27 cellular contexts compared by ENCODE assay signal in the genomic region with DNA sequence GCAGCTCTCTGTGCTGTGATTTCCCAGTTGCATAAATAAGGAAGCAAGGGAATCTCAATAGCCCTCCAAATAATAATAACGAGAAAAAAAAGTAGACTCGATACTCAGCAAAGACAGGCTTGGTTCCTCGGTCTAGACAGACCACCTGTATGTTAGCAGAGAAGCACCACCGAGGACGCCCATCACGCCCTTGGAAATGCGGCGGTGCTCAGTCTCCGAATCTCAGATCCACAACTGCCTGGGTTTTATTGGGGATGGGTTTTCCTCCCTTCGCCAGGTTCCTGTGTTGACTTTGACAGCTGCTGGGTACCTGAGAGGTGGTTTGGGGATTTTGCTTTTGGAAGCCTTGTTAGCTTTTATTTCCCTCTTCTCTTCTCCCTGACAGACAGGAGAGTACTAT. TPM values are rescaled to one million over a fixed set of nuclear protein-coding genes. Genes with fewer than 3 reads are reported as not detected.
DNase-seq lines count a peak whose midpoint lies in the region; ATAC-seq and TF ChIP-seq lines count a peak whose summit lies in the region.
"Had no signal": no experiment of that assay in that cellular context is flagged by ENCODE, and none has a peak within 500 bp of the region (broad histone marks: within the 10 kb centered on the region; RNA-seq: fewer than 3 reads in every experiment).

No MANE protein-coding gene starts in this region.

- ATAC-seq in gastroesophageal sphincter: no peak
- no peak for ATAC-seq in thoracic aorta (ENCODE audit: insufficient number of reproducible peaks, low FRiP score, low read depth)
- no peak for ATAC-seq in HG02840 (IDR thresholded peaks at IDR 0.05; ENCODE audit: low FRiP score, unreplicated experiment)
- ATAC-seq: naive thymus-derived CD8-positive, alpha-beta T cell had no signal

- WGBS in gastroesophageal sphincter (ENCODE audit: low coverage in 1 of 2), 2 donors: 72 to 90% methylated on average over 7 to 10 of the region's 10 CpGs

- no peak for TF ChIP-seq POLR2A in gastroesophageal sphincter (IDR thresholded peaks at IDR 0.05)

- no peak for TF ChIP-seq EP300 in gastroesophageal sphincter (IDR thresholded peaks at IDR 0.05)

- DNase-seq in cardiac muscle cell (ENCODE audit: low read depth in 1 of 2, low spot score in 1 of 2) (no peak), cardiac septum (ENCODE audit: low spot score) (no peak), posterior vena cava (ENCODE audit: low spot score) (peak; percentile 57), thoracic aorta (ENCODE audit: low spot score) (no peak)
- no peak for DNase-seq in activated naive CD4-positive, alpha-beta T cell treated with Interleukin-2 at 50 U/mL for 16 hours
- no peak for DNase-seq in activated effector memory CD4-positive, alpha-beta T cell treated with anti-CD3 and anti-CD28 coated beads, Interleukin-2, amount 50 U/mL, for 16 hours
- DNase-seq: 8988T; activated B cell treated with CpG ODN at 0.5 μM for 24 hours; activated CD4-positive, alpha-beta T cell treated with anti-CD3 and anti-CD28 coated beads, Interleukin-2, amount 50 U/mL, for 1 hour; activated effector memory CD4-positive, alpha-beta T cell treated with Interleukin-2 at 50 U/mL for 16 hours; activated T-cell treated with anti-CD3 and anti-CD28 coated beads, Interleukin-2, amount 50 U/mL, for 1 hour; cerebellar nuclear complex; COR-L47; DND-41; GF-D8; NCI-H1436 treated with DMSO at 0.1 percent for 48 hours; NCI-H2081 treated with DMSO at 0.1 percent for 48 hours; NCI-H2227 treated with DMSO at 0.1 percent for 48 hours; NCI-H526; OCI-M1; stimulated activated CD4-positive, alpha-beta T cell treated with anti-CD3 and anti-CD28 coated beads, Interleukin-2, amount 100 ng/mL, for 48 hours; T-helper 1 cell had no signal

- H3K9me3 ChIP-seq in cardiac muscle cell (ENCODE audit: low read depth): no peaks in the 10 kb centered on the region
- H3K9me3 ChIP-seq in gastroesophageal sphincter: no peaks in the 10 kb centered on the region
- no peaks in the 10 kb centered on the region for H3K9me3 ChIP-seq in thoracic aorta

- no peak overlapping the region for H3K4me3 ChIP-seq in cardiac muscle cell
- H3K4me3 ChIP-seq in gastroesophageal sphincter: no peak overlapping the region
- H3K4me3 ChIP-seq in thoracic aorta: peak overlapping the region; percentile 64

- H3K27ac ChIP-seq in cardiac muscle cell (peak overlapping the region; percentile 46), gastroesophageal sphincter (peak overlapping the region in 3 of 4 donors; percentile 67 to 77 (median 68)), thoracic aorta (no peak overlapping the region)
- H3K27ac ChIP-seq: C4-2B, RWPE1 had no signal

- H3K27me3 ChIP-seq in cardiac muscle cell (no peaks in the 10 kb centered on the region), gastroesophageal sphincter (no peaks in the 10 kb centered on the region), thoracic aorta (replicated peaks; ENCODE audit: insufficient read depth) (no peaks in the 10 kb centered on the region)

- no peak for TF ChIP-seq CTCF in cardiac muscle cell (IDR thresholded peaks at IDR 0.05; ENCODE audit: low read depth, low read length)
- no peak for TF ChIP-seq CTCF in gastroesophageal sphincter (IDR thresholded peaks at IDR 0.05)
- TF ChIP-seq CTCF in thoracic aorta (IDR thresholded peaks at IDR 0.05): no peak

- H3K36me3 ChIP-seq in cardiac muscle cell (no peaks in the 10 kb centered on the region), gastroesophageal sphincter (no peaks in the 10 kb centered on the region), thoracic aorta (no peaks in the 10 kb centered on the region)

- H3K4me1 ChIP-seq in cardiac muscle cell (ENCODE audit: low read depth) (peaks cover 28% of the 10 kb centered on the region), gastroesophageal sphincter (peaks cover 0 to 95% (median 18%) of the 10 kb centered on the region in 3 donors), thoracic aorta (ENCODE audit: control insufficient read depth in 1 of 2, low read depth in 2 of 2) (peaks cover 3 to 34% of the 10 kb centered on the region in 2 donors)

- intact Hi-C loops in cardiac septum (cut with DNase I): no loop called here
- intact Hi-C loops in posterior vena cava (cut with DNase I): no loop called here

RNA-seq across cellular contexts. Expression of a gene that starts 7.2 kb away (rescaled TPM):
- total RNA-seq in cardiac muscle cell (105 TPM in 2 replicates), cardiac septum (60.3 TPM), gastroesophageal sphincter (10 to 100 TPM; 42.0 to 93.4 (median 47.9) TPM), posterior vena cava (10 to 100 TPM; 68.1 to 83.8 TPM), thoracic aorta (100 to 1,000 TPM in 1 of 2 donors, 10 to 100 TPM in 1; 87.4 to 104 TPM)
- polyA plus RNA-seq in cardiac muscle cell: 25.7 and 31.7 TPM in 2 replicates
- total RNA-seq: naive thymus-derived CD8-positive, alpha-beta T cell had no signal
- polyA plus RNA-seq: naive thymus-derived CD8-positive, alpha-beta T cell had no signal

Comparison
In these comparisons a context has a peak if more than half of its experiments do, and no peak if none do; other contexts are left out.
1. H3K27ac ChIP-seq: peak in cardiac muscle cell (single experiment) and gastroesophageal sphincter (3 of 4); none in thoracic aorta (0 of 2).